ENCODE assay signal across 20 cellular contexts in the genomic region with DNA sequence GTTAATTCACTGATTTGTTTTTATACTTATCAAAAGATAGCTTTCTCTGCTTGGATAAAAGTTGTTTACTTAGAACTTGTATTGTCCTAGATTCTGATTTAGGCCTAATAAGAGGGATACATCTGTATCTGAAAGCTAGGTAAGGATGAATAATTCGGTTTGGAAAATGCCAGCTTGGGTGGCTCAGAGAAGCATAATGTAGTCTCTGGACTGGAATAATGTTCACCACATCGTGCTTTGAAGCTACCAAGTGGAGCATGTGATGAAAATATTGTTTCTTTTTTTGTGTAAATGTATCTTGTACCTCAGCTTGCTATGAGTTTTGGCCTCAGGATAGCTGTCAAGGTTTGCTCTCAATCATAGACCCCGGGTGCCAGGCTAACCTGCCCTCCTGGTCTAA.
DNase-seq lines count a peak whose midpoint lies in the region; ATAC-seq, FAIRE-seq and TF ChIP-seq lines count a peak whose summit lies in the region.
"Had no signal": no experiment of that assay in that cellular context is flagged by ENCODE, and none has a peak within 500 bp of the region (broad histone marks: within the 10 kb centered on the region; RNA-seq: fewer than 3 reads in every experiment).

No MANE protein-coding gene starts in this region.

- peak; percentile 37 for DNase-seq in retina
- no peak for DNase-seq in 8988T
- no peak for DNase-seq in inferior parietal cortex (ENCODE audit: extremely low spot score)
- DNase-seq: CD4-positive, alpha-beta T cell; CD8-positive, alpha-beta memory T cell; DMS 273 treated with DMSO at 0.1 percent for 48 hours; DMS79; EL; GDM1; GM23248; H7; HCEC 1CT had no signal

- FAIRE-seq in islet of Langerhans (lab: Jason Lieb, UNC): peak; percentile 88
- FAIRE-seq: A204.1, D721Med, GM12878, H1 had no signal

- H3K27ac ChIP-seq in VCaP: peak overlapping the region; percentile 25; the same call in 1 of the 2 replicates
- H3K27ac ChIP-seq: BLaER1 treated with 17β-estradiol and CSF1 and Interleukin-3, amounts not matched to agents 10 nM and 100 nM; GM23248 had no signal

- ATAC-seq in GM21447 (IDR thresholded peaks at IDR 0.05; ENCODE audit: unreplicated experiment): no peak
- ATAC-seq: GM12878 had no signal

- no peak for TF ChIP-seq CTCF in VCaP (conservative IDR thresholded peaks at IDR 0.05)
